1 cellular context compared by ENCODE assay signal in genomic region chr5:43000198-43000840, GRCh38.
TF ChIP-seq lines count a peak whose summit lies in the region.

No MANE protein-coding gene starts in this region.

TF ChIP-seq in HepG2, 621 proteins besides CTCF, POLR2A, EP300 and RAD21 (continued from another document):
- no peak for TF ChIP-seq ZNF496 (CRISPR knock-in tag; IDR thresholded peaks at IDR 0.05; ENCODE audit: insufficient replicate concordance)
- TF ChIP-seq CREB1 (IDR thresholded peaks at IDR 0.05) = no peak
- no peak for TF ChIP-seq CREB1 (CRISPR knock-in tag; IDR thresholded peaks at IDR 0.05)
- TF ChIP-seq GLMP (CRISPR knock-in tag; IDR thresholded peaks at IDR 0.05; ENCODE audit: borderline replicate concordance) = no peak
- no peak for TF ChIP-seq THYN1 (CRISPR knock-in tag; IDR thresholded peaks at IDR 0.05; ENCODE audit: borderline replicate concordance, low read depth)
- TF ChIP-seq ZBTB7A (CRISPR knock-in tag; IDR thresholded peaks at IDR 0.05) = no peak
- TF ChIP-seq WIZ (CRISPR knock-in tag; IDR thresholded peaks at IDR 0.05) = no peak
- no peak for TF ChIP-seq ZNF34 (CRISPR knock-in tag; IDR thresholded peaks at IDR 0.05; ENCODE audit: borderline replicate concordance)
- TF ChIP-seq JDP2 (CRISPR knock-in tag; IDR thresholded peaks at IDR 0.05; ENCODE audit: borderline replicate concordance) = no peak
- TF ChIP-seq REL (CRISPR knock-in tag; conservative IDR thresholded peaks at IDR 0.05) = no peak
- no peak for TF ChIP-seq POLR2AphosphoS5 (IDR thresholded peaks at IDR 0.05; ENCODE audit: low read depth, low read length)
- no peak for TF ChIP-seq U2AF1 (optimal IDR thresholded peaks at IDR 0.05; ENCODE audit: low read depth, low read length)
- TF ChIP-seq MEIS2 (CRISPR knock-in tag; IDR thresholded peaks at IDR 0.05) = no peak
- no peak for TF ChIP-seq ISX (CRISPR knock-in tag; conservative IDR thresholded peaks at IDR 0.05)
- TF ChIP-seq KDM2A (CRISPR knock-in tag; IDR thresholded peaks at IDR 0.05; ENCODE audit: borderline replicate concordance, low read depth) = peak; percentile 33; the same call in 1 of the 2 replicates
- no peak for TF ChIP-seq HNRNPUL1 (IDR thresholded peaks at IDR 0.05; ENCODE audit: low read depth, low read length)
- peak; percentile 74 for TF ChIP-seq ZNF687 (CRISPR knock-in tag; IDR thresholded peaks at IDR 0.05)
- no peak for TF ChIP-seq ZFYVE20 (CRISPR knock-in tag; IDR thresholded peaks at IDR 0.05; ENCODE audit: borderline replicate concordance, low read depth)
- no peak for TF ChIP-seq SYNCRIP (IDR thresholded peaks at IDR 0.05; ENCODE audit: insufficient read depth, low read depth, low read length)
- no peak for TF ChIP-seq ZNF530 (CRISPR knock-in tag; IDR thresholded peaks at IDR 0.05; ENCODE audit: low read depth)
- TF ChIP-seq SAP130 (CRISPR knock-in tag; IDR thresholded peaks at IDR 0.05; ENCODE audit: low read depth) = 0 out of 2 replicates have a peak, but pooled peaks have one; percentile 11
- TF ChIP-seq MAX (IDR thresholded peaks at IDR 0.05) = 0 out of 2 replicates have a peak, but pooled peaks have one; percentile 27
- no peak for TF ChIP-seq ZBTB7B (CRISPR knock-in tag; IDR thresholded peaks at IDR 0.05)
- TF ChIP-seq ARID3A (IDR thresholded peaks at IDR 0.05; ENCODE audit: low read depth, low read length) = no peak
- no peak for TF ChIP-seq ZNF569 (CRISPR knock-in tag; IDR thresholded peaks at IDR 0.05; ENCODE audit: borderline replicate concordance)
- TF ChIP-seq NCOA5 (CRISPR knock-in tag; IDR thresholded peaks at IDR 0.05) = no peak
- no peak for TF ChIP-seq ZNF225 (CRISPR knock-in tag; IDR thresholded peaks at IDR 0.05)
- TF ChIP-seq KDM4B (CRISPR knock-in tag; IDR thresholded peaks at IDR 0.05) = no peak
- TF ChIP-seq RBM39 (IDR thresholded peaks at IDR 0.05; ENCODE audit: low read depth, low read length, poor library complexity, severe bottlenecking) = no peak
- no peak for TF ChIP-seq ZNF329 (CRISPR knock-in tag; IDR thresholded peaks at IDR 0.05; ENCODE audit: low read depth)
- no peak for TF ChIP-seq USF2 (IDR thresholded peaks at IDR 0.05; ENCODE audit: low read depth, low read length)
- no peak for TF ChIP-seq USF2 (CRISPR knock-in tag; IDR thresholded peaks at IDR 0.05; ENCODE audit: borderline replicate concordance)
- no peak for TF ChIP-seq ZNF343 (CRISPR knock-in tag; IDR thresholded peaks at IDR 0.05)
- no peak for TF ChIP-seq TOPORS (CRISPR knock-in tag; IDR thresholded peaks at IDR 0.05)
- TF ChIP-seq GFI1 (CRISPR knock-in tag; IDR thresholded peaks at IDR 0.05; ENCODE audit: borderline replicate concordance) = 0 out of 2 replicates have a peak, but pooled peaks have one; percentile 35
- no peak for TF ChIP-seq NFIC (IDR thresholded peaks at IDR 0.05; ENCODE audit: low read length)
- no peak for TF ChIP-seq LBX2 (CRISPR knock-in tag; IDR thresholded peaks at IDR 0.05; ENCODE audit: borderline replicate concordance)
- TF ChIP-seq ZNF75D (CRISPR knock-in tag; IDR thresholded peaks at IDR 0.05; ENCODE audit: borderline replicate concordance) = no peak
- TF ChIP-seq NCOA2 (CRISPR knock-in tag; IDR thresholded peaks at IDR 0.05) = no peak
- 0 out of 2 replicates have a peak, but pooled peaks have one; percentile 42 for TF ChIP-seq HDAC1 (CRISPR knock-in tag; IDR thresholded peaks at IDR 0.05)
- TF ChIP-seq ZNF672 (CRISPR knock-in tag; IDR thresholded peaks at IDR 0.05) = no peak
- TF ChIP-seq CENPBD1 (CRISPR knock-in tag; IDR thresholded peaks at IDR 0.05; ENCODE audit: borderline replicate concordance, low read depth) = no peak
- TF ChIP-seq RBAK (CRISPR knock-in tag; IDR thresholded peaks at IDR 0.05) = no peak
- no peak for TF ChIP-seq ZNF746 (CRISPR knock-in tag; IDR thresholded peaks at IDR 0.05)
- TF ChIP-seq CENPT (CRISPR knock-in tag; IDR thresholded peaks at IDR 0.05; ENCODE audit: low read depth) = no peak
- no peak for TF ChIP-seq MTA3 (CRISPR knock-in tag; IDR thresholded peaks at IDR 0.05)
- TF ChIP-seq BCL6 (CRISPR knock-in tag; IDR thresholded peaks at IDR 0.05) = no peak
- no peak for TF ChIP-seq ZNF138 (CRISPR knock-in tag; IDR thresholded peaks at IDR 0.05; ENCODE audit: low read depth)
